In the genomic region with DNA sequence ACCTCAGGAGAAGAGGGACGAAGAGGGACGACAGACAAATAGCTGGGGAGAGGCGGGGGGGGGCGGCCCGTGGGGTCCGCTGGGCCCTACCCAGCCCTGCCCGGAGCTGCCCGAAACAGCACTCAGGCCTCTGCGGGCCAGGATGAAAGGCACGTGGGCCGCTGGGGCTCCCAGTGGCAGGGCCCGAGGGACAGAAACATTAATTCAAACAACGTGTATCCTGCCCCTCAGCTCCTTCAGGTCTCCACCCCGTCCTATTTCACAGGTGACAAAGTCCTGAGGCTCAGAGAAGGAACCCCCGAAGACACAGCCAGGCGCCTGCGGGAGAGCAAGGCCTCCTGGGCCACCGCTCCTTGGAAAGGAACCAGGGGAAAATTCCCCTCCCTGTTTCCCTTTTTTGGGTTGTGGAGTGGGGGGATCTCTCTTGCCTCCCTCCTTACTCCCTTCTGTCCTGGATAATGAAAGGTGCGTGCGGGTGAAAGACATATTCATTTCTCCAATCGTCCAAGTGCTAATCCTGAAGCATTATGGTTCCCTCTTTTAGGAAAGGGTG, we compare ENCODE assay signal across 8 cellular contexts.
DNase-seq lines count a peak whose midpoint lies in the region; ATAC-seq and TF ChIP-seq lines count a peak whose summit lies in the region.
"Had no signal": no experiment of that assay in that cellular context is flagged by ENCODE, and none has a peak within 500 bp of the region (broad histone marks: within the 10 kb centered on the region; RNA-seq: fewer than 3 reads in every experiment).

No MANE protein-coding gene starts in this region.

- CTCF ChIA-PET in IMR-90 (lab: Yijun Ruan, JAX), result no interaction called here

- H3K9ac ChIP-seq in IMR-90 (ENCODE audit: low read depth, low read length), result no peak overlapping the region

- H3K4me1 ChIP-seq in IMR-90 (ENCODE audit: control insufficient read depth, insufficient read depth, low read length) (no peaks in the 10 kb centered on the region), spleen (peaks cover 0 to 21% (median 10%) of the 10 kb centered on the region in 6 donors)

- no peak overlapping the region for H2BK5ac ChIP-seq in IMR-90 (ENCODE audit: low read depth, low read length, poor library complexity, severe bottlenecking)

- in situ Hi-C loops in IMR-90 (cut with MboI; ENCODE audit: low sequenced_read_pairs), result no loop called here

- H2BK120ac ChIP-seq in IMR-90 (ENCODE audit: low read depth, low read length), result no peak overlapping the region

- H3K4me2 ChIP-seq in IMR-90 (ENCODE audit: low read depth, low read length), result no peak overlapping the region; the same call in 1 of the 2 replicates

- TF ChIP-seq CTCF in IMR-90 (conservative IDR thresholded peaks at IDR 0.05; ENCODE audit: low read depth, low read length) (no peak), glutamatergic neuron (IDR thresholded peaks at IDR 0.05; ENCODE audit: partially characterized antibody, unreplicated experiment) (no peak), spleen (IDR thresholded peaks at IDR 0.05 in 8 of 11, conservative IDR thresholded peaks at IDR 0.05 in 3 of 11) (no peak)

- H3K56ac ChIP-seq in IMR-90 (ENCODE audit: extremely low read depth, insufficient read depth, low read length), result no peak overlapping the region

- H3K27me3 ChIP-seq in IMR-90 (ENCODE audit: control insufficient read depth, insufficient read depth, low read length), result peaks cover 33% of the 10 kb centered on the region
- peaks cover 0 to 43% (median 10%) of the 10 kb centered on the region in 7 donors for H3K27me3 ChIP-seq in spleen (replicated peaks in 1 of 7)

- no peaks in the 10 kb centered on the region for H4K20me1 ChIP-seq in IMR-90 (ENCODE audit: insufficient read depth, low read length)

- H4K5ac ChIP-seq in IMR-90 (ENCODE audit: low read depth, low read length), result no peak overlapping the region

- no peaks in the 10 kb centered on the region for H3K9me3 ChIP-seq in IMR-90 (ENCODE audit: control insufficient read depth, insufficient read depth, low read length)
- H3K9me3 ChIP-seq in spleen, result no peaks in the 10 kb centered on the region
- H3K9me3 ChIP-seq: neutrophil had no signal

- DNase-seq in IMR-90 (no peak), glutamatergic neuron (no peak), spleen (no peak), left lobe of liver (ENCODE audit: low spot score) (no peak), SHP77 (lab: John Stamatoyannopoulos, UW) (no peak)

- no peaks in the 10 kb centered on the region for H3K36me3 ChIP-seq in IMR-90 (ENCODE audit: control insufficient read depth, insufficient read depth, low read length)
- H3K36me3 ChIP-seq in spleen, result no peaks in the 10 kb centered on the region
- H3K36me3 ChIP-seq: neutrophil had no signal

- ATAC-seq in GM19467 (IDR thresholded peaks at IDR 0.05; ENCODE audit: unreplicated experiment), result peak; percentile 35
- ATAC-seq in IMR-90 (ENCODE audit: low read depth), result peak; percentile 40
- no peak for ATAC-seq in left lobe of liver
- no peak for ATAC-seq in GM18870 (IDR thresholded peaks at IDR 0.05; ENCODE audit: unreplicated experiment)

- H3K14ac ChIP-seq in IMR-90 (replicated peaks; ENCODE audit: low read depth, low read length), result no peak overlapping the region

- H3K27ac ChIP-seq in IMR-90 (ENCODE audit: insufficient read depth, low read length) (no peak overlapping the region), spleen (no peak overlapping the region)
- H3K27ac ChIP-seq: neutrophil had no signal

- H4K8ac ChIP-seq in IMR-90 (ENCODE audit: low read depth in 2 of 2, low read length in 2 of 2), result no peak overlapping the region

- no peak overlapping the region for H3K4ac ChIP-seq in IMR-90 (ENCODE audit: low read depth, low read length)

- BruUV-seq in IMR-90 (replicated peaks; lab: Mats Ljungman, UMichigan), result no TSS peak

- no peak overlapping the region for H3K18ac ChIP-seq in IMR-90 (ENCODE audit: low read depth, low read length)

- no peak overlapping the region; the same call in 1 of the 2 replicates for H3K4me3 ChIP-seq in IMR-90 (ENCODE audit: insufficient read depth, low read depth, low read length)
- H3K4me3 ChIP-seq in spleen, result peak overlapping the region; percentile 33 to 68 (median 50)

- intact Hi-C loops in IMR-90 (cut with micrococcal nuclease) (no loop called here), spleen (cut with DNase I; ENCODE audit: low total_unique reads) (no loop called here)

- H4K91ac ChIP-seq in IMR-90 (ENCODE audit: insufficient read depth, low read depth, low read length), result no peak overlapping the region

- dilution Hi-C loops in IMR-90 (cut with HindIII; ENCODE audit: low sequenced_read_pairs, unreplicated experiment), result no loop called here

- H3K23ac ChIP-seq in IMR-90 (ENCODE audit: low read depth, low read length), result no peak overlapping the region

- peak overlapping the region; percentile 80 for H3K4me3 Mint-ChIP-seq in glutamatergic neuron (ENCODE audit: unreplicated experiment)

- no CpG with 5 or more reads among the region's 21 CpGs for WGBS in IMR-90 (ENCODE audit: extremely low coverage in 2 of 2, insufficient read length in 1 of 2), 2 experiments
- WGBS in spleen, 5 donors, result 27 to 73% (median 29%) methylated on average over 7 to 21 of the region's 21 CpGs

- no peak for TF ChIP-seq POLR2A in IMR-90 (IDR thresholded peaks at IDR 0.05; ENCODE audit: low read depth, low read length)
- no peak for TF ChIP-seq POLR2A in spleen (IDR thresholded peaks at IDR 0.05)

- H3K9me1 ChIP-seq in IMR-90 (ENCODE audit: insufficient read depth, low read length), result no peaks in the 10 kb centered on the region

- no peak overlapping the region for H2AK9ac ChIP-seq in IMR-90 (replicated peaks; ENCODE audit: low read depth, low read length, poor library complexity)

- POLR2A ChIA-PET in IMR-90 (lab: Charles Lee; ENCODE audit: unreplicated experiment), result no interaction called here

- H2BK15ac ChIP-seq in IMR-90 (ENCODE audit: low read depth, low read length), result no peak overlapping the region

- no peak overlapping the region for H3K27ac Mint-ChIP-seq in glutamatergic neuron (ENCODE audit: unreplicated experiment)

- no peak overlapping the region for H2BK20ac ChIP-seq in IMR-90 (ENCODE audit: low read depth, low read length)

- H3K36me3 Mint-ChIP-seq in glutamatergic neuron (ENCODE audit: unreplicated experiment), result no peaks in the 10 kb centered on the region

- H3K27me3 Mint-ChIP-seq in glutamatergic neuron (ENCODE audit: unreplicated experiment), result peaks cover 3% of the 10 kb centered on the region

- peak overlapping the region; percentile 21 for H2AFZ ChIP-seq in IMR-90 (replicated peaks; ENCODE audit: low read length, poor library complexity)

- TF ChIP-seq RAD21 in IMR-90 (IDR thresholded peaks at IDR 0.05; ENCODE audit: low read length), result no peak

- no peaks in the 10 kb centered on the region for H3K79me1 ChIP-seq in IMR-90 (ENCODE audit: low read depth in 1 of 2, low read length in 2 of 2)

- H3K4me1 Mint-ChIP-seq in glutamatergic neuron (ENCODE audit: low read depth, unreplicated experiment), result peaks cover 5% of the 10 kb centered on the region

- no peaks in the 10 kb centered on the region for H3K9me3 Mint-ChIP-seq in glutamatergic neuron (ENCODE audit: unreplicated experiment)

- no peak overlapping the region for H2AK5ac ChIP-seq in IMR-90 (ENCODE audit: low read depth, low read length)

TF ChIP-seq in IMR-90, 13 proteins besides CTCF, POLR2A, EP300 and RAD21:
- TF ChIP-seq, protein P1, sequence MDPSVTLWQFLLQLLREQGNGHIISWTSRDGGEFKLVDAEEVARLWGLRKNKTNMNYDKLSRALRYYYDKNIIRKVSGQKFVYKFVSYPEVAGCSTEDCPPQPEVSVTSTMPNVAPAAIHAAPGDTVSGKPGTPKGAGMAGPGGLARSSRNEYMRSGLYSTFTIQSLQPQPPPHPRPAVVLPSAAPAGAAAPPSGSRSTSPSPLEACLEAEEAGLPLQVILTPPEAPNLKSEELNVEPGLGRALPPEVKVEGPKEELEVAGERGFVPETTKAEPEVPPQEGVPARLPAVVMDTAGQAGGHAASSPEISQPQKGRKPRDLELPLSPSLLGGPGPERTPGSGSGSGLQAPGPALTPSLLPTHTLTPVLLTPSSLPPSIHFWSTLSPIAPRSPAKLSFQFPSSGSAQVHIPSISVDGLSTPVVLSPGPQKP (IDR thresholded peaks at IDR 0.05; ENCODE audit: borderline replicate concordance, low read depth, low read length), result no peak
- no peak for TF ChIP-seq MAFK (IDR thresholded peaks at IDR 0.05; ENCODE audit: low read depth, low read length)
- TF ChIP-seq MXI1 (IDR thresholded peaks at IDR 0.05; ENCODE audit: borderline replicate concordance, low read depth, low read length), result no peak
- TF ChIP-seq RFX5 (IDR thresholded peaks at IDR 0.05; ENCODE audit: low read depth, low read length), result no peak
- TF ChIP-seq, protein P2, sequence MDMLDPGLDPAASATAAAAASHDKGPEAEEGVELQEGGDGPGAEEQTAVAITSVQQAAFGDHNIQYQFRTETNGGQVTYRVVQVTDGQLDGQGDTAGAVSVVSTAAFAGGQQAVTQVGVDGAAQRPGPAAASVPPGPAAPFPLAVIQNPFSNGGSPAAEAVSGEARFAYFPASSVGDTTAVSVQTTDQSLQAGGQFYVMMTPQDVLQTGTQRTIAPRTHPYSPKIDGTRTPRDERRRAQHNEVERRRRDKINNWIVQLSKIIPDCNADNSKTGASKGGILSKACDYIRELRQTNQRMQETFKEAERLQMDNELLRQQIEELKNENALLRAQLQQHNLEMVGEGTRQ (IDR thresholded peaks at IDR 0.05; ENCODE audit: low read depth, low read length), result no peak
- no peak for TF ChIP-seq RCOR1 (IDR thresholded peaks at IDR 0.05; ENCODE audit: insufficient replicate concordance, low read length)
- no peak for TF ChIP-seq FOS (IDR thresholded peaks at IDR 0.05; ENCODE audit: low read depth, low read length)

Comparison
In these comparisons a context has a peak if more than half of its experiments do, and no peak if none do; other contexts are left out.
1. ATAC-seq: peak in GM19467 (single experiment) and IMR-90 (single experiment); none in left lobe of liver (single experiment) and GM18870 (single experiment).